10 cellular contexts compared by ENCODE assay signal in the genomic region with DNA sequence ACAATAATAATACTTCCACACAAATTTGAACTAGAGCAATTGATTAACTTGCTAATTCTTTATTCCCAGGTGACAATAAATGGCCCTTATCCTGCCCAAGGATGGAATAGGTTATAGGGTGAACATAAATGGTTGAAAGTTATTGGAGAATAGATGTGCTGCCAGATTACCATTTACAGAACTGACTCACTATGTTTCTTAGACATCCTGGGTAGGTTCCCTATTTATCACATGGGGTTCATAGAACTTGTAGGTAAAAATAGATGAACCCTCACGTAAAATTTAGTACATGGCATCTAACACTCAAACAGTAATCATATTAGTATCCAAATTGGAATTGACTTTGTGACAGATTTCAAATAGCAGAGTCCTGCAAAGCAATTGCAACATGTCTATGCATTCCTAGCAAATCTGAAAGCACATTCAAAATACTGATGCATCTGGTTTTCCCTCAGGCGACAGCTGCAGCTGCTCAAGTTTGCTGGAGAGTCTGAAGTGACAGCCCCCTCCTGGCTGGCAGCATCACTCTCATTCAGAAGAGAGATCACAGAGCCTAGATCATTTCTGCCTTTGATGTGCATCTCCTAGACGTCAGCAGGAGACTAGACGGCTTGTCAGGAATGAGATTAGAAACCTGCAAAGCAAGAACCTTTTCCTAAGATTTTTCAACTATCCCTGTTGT.
DNase-seq lines count a peak whose midpoint lies in the region; ATAC-seq and TF ChIP-seq lines count a peak whose summit lies in the region.
"Had no signal": no experiment of that assay in that cellular context is flagged by ENCODE, and none has a peak within 500 bp of the region (broad histone marks: within the 10 kb centered on the region; RNA-seq: fewer than 3 reads in every experiment).

No MANE protein-coding gene starts in this region.

- DNase-seq in D341Med (ENCODE audit: low spot score) (peak; percentile 55), H7 (peak; percentile 27), RPMI8226 (peak; percentile 4), islet precursor cell (peak; percentile 91), midbrain (lab: John Stamatoyannopoulos, UW) (no peak), OCI-M1 (lab: John Stamatoyannopoulos, UW) (no peak)
- DNase-seq in activated CD4-positive, alpha-beta T cell treated with anti-CD3 and anti-CD28 coated beads for 4 hours = no peak
- DNase-seq: activated CD8-positive, alpha-beta memory T cell treated with anti-CD3 and anti-CD28 coated beads, Interleukin-2, amount 50 U/mL, for 4 hours; transverse colon had no signal

- H3K4me3 ChIP-seq in H7 (ENCODE audit: insufficient read depth, low read depth, low read length) = no peak overlapping the region
- H3K4me3 ChIP-seq: transverse colon had no signal

- TF ChIP-seq POLR2A in GM18505 (IDR thresholded peaks at IDR 0.05; ENCODE audit: borderline replicate concordance, extremely low read depth, insufficient read depth, insufficient read length) = no peak

- ATAC-seq in GM18505 (IDR thresholded peaks at IDR 0.05; ENCODE audit: unreplicated experiment) = no peak

- H3K27me3 ChIP-seq in H7 (ENCODE audit: control insufficient read depth, insufficient read depth, low read length) = no peaks in the 10 kb centered on the region
- H3K27me3 ChIP-seq: transverse colon had no signal

- H3K36me3 ChIP-seq in H7 (replicated peaks; ENCODE audit: control insufficient read depth, insufficient read depth, low read length) = no peaks in the 10 kb centered on the region
- H3K36me3 ChIP-seq: transverse colon had no signal

Comparison
In these comparisons a context has a peak if more than half of its experiments do, and no peak if none do; other contexts are left out.
1. DNase-seq: peak in D341Med (single experiment), H7 (single experiment), RPMI8226 (single experiment) and islet precursor cell (single experiment); none in midbrain (single experiment), OCI-M1 (single experiment) and activated CD4-positive, alpha-beta T cell treated with anti-CD3 and anti-CD28 coated beads for 4 hours (0 of 2).